Comparison of ENCODE assay signal across 17 cellular contexts in genomic region chr9:95084254-95084934, GRCh38.
DNase-seq lines count a peak whose midpoint lies in the region; ATAC-seq and TF ChIP-seq lines count a peak whose summit lies in the region.
"Had no signal": no experiment of that assay in that cellular context is flagged by ENCODE, and none has a peak within 500 bp of the region (broad histone marks: within the 10 kb centered on the region; RNA-seq: fewer than 3 reads in every experiment).

No MANE protein-coding gene starts in this region.

- intact Hi-C loops in Panc1 (cut with micrococcal nuclease; ENCODE audit: unreplicated experiment), result no loop called here

- BruUV-seq in Panc1 (replicated peaks; lab: Mats Ljungman, UMichigan), result TSS peak; percentile 50

- DNase-seq in Panc1 (ENCODE audit: low read depth, low spot score) (no peak), neural crest cell (ENCODE audit: low read depth, low spot score) (no peak), suprapubic skin (ENCODE audit: low spot score in 2 of 2) (peak in 1 of 2 donors; percentile 55), GF-D8 (lab: John Stamatoyannopoulos, UW) (no peak)
- DNase-seq in stimulated activated naive B cell treated with anti-CD40 and anti-IgM and Interleukin-4, amounts not matched to agents 10 μg/mL and 1 μg/mL and 100 μg/mL, for 72 hours, result no peak
- DNase-seq: activated CD4-positive, alpha-beta memory T cell treated with anti-CD3 and anti-CD28 coated beads for 36 hours; activated T-cell treated with anti-CD3 and anti-CD28 coated beads, Interleukin-2, amount 50 U/mL, for 48 hours; colonic mucosa; DMS153; NCI-H510A treated with DMSO at 0.1 percent for 48 hours; OCI-M1; small intestine had no signal

- H3K4me1 Mint-ChIP-seq in neural crest cell, result peaks cover 80% of the 10 kb centered on the region
- H3K4me1 Mint-ChIP-seq in stimulated activated naive B cell treated with anti-CD40 and anti-IgM and Interleukin-4, amounts not matched to agents 10 μg/mL and 1 μg/mL and 100 μg/mL, for 72 hours, result no peaks in the 10 kb centered on the region
- H3K4me1 Mint-ChIP-seq: B cell had no signal

- peaks cover 2% of the 10 kb centered on the region for H3K27me3 Mint-ChIP-seq in neural crest cell (ENCODE audit: low read depth)
- no peaks in the 10 kb centered on the region for H3K27me3 Mint-ChIP-seq in stimulated activated naive B cell treated with anti-CD40 and anti-IgM and Interleukin-4, amounts not matched to agents 10 μg/mL and 1 μg/mL and 100 μg/mL, for 72 hours
- H3K27me3 Mint-ChIP-seq: activated CD4-positive, alpha-beta memory T cell treated with anti-CD3 and anti-CD28 coated beads for 36 hours; B cell; natural killer cell treated with Interleukin-12 subunit alpha and Interleukin-12 subunit beta and Interleukin-15 and Interleukin-18, amount 100 ng/mL, for 72 hours had no signal

- CTCF ChIA-PET in Panc1 (lab: Charles Lee), result no interaction called here

- TF ChIP-seq POLR2A in suprapubic skin (IDR thresholded peaks at IDR 0.05), result no peak

- H3K27me3 ChIP-seq in Panc1 (ENCODE audit: control insufficient read depth, insufficient read depth, low read length), result no peaks in the 10 kb centered on the region
- no peaks in the 10 kb centered on the region for H3K27me3 ChIP-seq in suprapubic skin
- H3K27me3 ChIP-seq: colonic mucosa had no signal

- no peak overlapping the region for H3K4me3 ChIP-seq in Panc1 (ENCODE audit: low read depth in 2 of 2, low read length in 2 of 2)
- no peak overlapping the region for H3K4me3 ChIP-seq in suprapubic skin
- H3K4me3 ChIP-seq: colonic mucosa had no signal

- peak overlapping the region; percentile 25 for H3K4me3 Mint-ChIP-seq in neural crest cell
- no peak overlapping the region for H3K4me3 Mint-ChIP-seq in stimulated activated naive B cell treated with anti-CD40 and anti-IgM and Interleukin-4, amounts not matched to agents 10 μg/mL and 1 μg/mL and 100 μg/mL, for 72 hours
- H3K4me3 Mint-ChIP-seq: activated CD4-positive, alpha-beta memory T cell treated with anti-CD3 and anti-CD28 coated beads for 36 hours; B cell; natural killer cell treated with Interleukin-12 subunit alpha and Interleukin-12 subunit beta and Interleukin-15 and Interleukin-18, amount 100 ng/mL, for 72 hours had no signal

- 87% methylated on average over 18 of the region's 19 CpGs for WGBS in suprapubic skin

- in situ Hi-C loops in Panc1 (cut with HindIII; ENCODE audit: low pct_unique_long_range_greater_than_20kb, low sequenced_read_pairs), result no loop called here

- no peaks in the 10 kb centered on the region for H3K9me3 ChIP-seq in Panc1 (ENCODE audit: control insufficient read depth, insufficient read depth, low read depth, low read length)
- no peaks in the 10 kb centered on the region for H3K9me3 ChIP-seq in suprapubic skin
- H3K9me3 ChIP-seq: colonic mucosa had no signal

- TF ChIP-seq EP300 in suprapubic skin (IDR thresholded peaks at IDR 0.05), result no peak

- peak overlapping the region; percentile 70 for H3K27ac Mint-ChIP-seq in neural crest cell (ENCODE audit: unreplicated experiment)
- no peak overlapping the region for H3K27ac Mint-ChIP-seq in stimulated activated naive B cell treated with anti-CD40 and anti-IgM and Interleukin-4, amounts not matched to agents 10 μg/mL and 1 μg/mL and 100 μg/mL, for 72 hours
- H3K27ac Mint-ChIP-seq: activated CD4-positive, alpha-beta memory T cell treated with anti-CD3 and anti-CD28 coated beads for 36 hours; B cell; natural killer cell treated with Interleukin-12 subunit alpha and Interleukin-12 subunit beta and Interleukin-15 and Interleukin-18, amount 100 ng/mL, for 72 hours had no signal

- H3K36me3 Mint-ChIP-seq in neural crest cell (ENCODE audit: low read depth), result peaks cover 9% of the 10 kb centered on the region
- peaks cover 35 to 46% of the 10 kb centered on the region in 2 donors for H3K36me3 Mint-ChIP-seq in stimulated activated naive B cell treated with anti-CD40 and anti-IgM and Interleukin-4, amounts not matched to agents 10 μg/mL and 1 μg/mL and 100 μg/mL, for 72 hours
- H3K36me3 Mint-ChIP-seq: natural killer cell treated with Interleukin-12 subunit alpha and Interleukin-12 subunit beta and Interleukin-15 and Interleukin-18, amount 100 ng/mL, for 72 hours had no signal

- POLR2A ChIA-PET in Panc1 (lab: Charles Lee), result no interaction called here

- ATAC-seq in Panc1 (no peak), esophagus mucosa (peak; percentile 12), GM19324 (IDR thresholded peaks at IDR 0.05; ENCODE audit: low FRiP score, unreplicated experiment) (no peak), HG03342 (IDR thresholded peaks at IDR 0.05; ENCODE audit: unreplicated experiment) (no peak)
- no peak for ATAC-seq in stimulated activated naive B cell treated with anti-CD40 and anti-IgM and Interleukin-4, amounts not matched to agents 10 μg/mL and 1 μg/mL and 100 μg/mL, for 72 hours (replicated peaks)

- H3K36me3 ChIP-seq in Panc1 (ENCODE audit: control insufficient read depth, insufficient read depth, low read length) (no peaks in the 10 kb centered on the region; the same call in 1 of the 2 replicates), suprapubic skin (peaks cover 82% of the 10 kb centered on the region)

- TF ChIP-seq CTCF in Panc1 (IDR thresholded peaks at IDR 0.05), result no peak
- no peak for TF ChIP-seq CTCF in neural crest cell (conservative IDR thresholded peaks at IDR 0.05)
- no peak for TF ChIP-seq CTCF in suprapubic skin (IDR thresholded peaks at IDR 0.05)

- peaks cover 11% of the 10 kb centered on the region for H3K4me1 ChIP-seq in Panc1 (ENCODE audit: control insufficient read depth, insufficient read depth, low read length)
- peaks cover 42% of the 10 kb centered on the region for H3K4me1 ChIP-seq in suprapubic skin
- H3K4me1 ChIP-seq: colonic mucosa had no signal

- H3K27ac ChIP-seq in Panc1 (ENCODE audit: low read length) (no peak overlapping the region), suprapubic skin (peak overlapping the region; percentile 32)
- H3K27ac ChIP-seq: colonic mucosa had no signal

- H3K9me3 Mint-ChIP-seq in neural crest cell, result no peaks in the 10 kb centered on the region
- no peaks in the 10 kb centered on the region for H3K9me3 Mint-ChIP-seq in stimulated activated naive B cell treated with anti-CD40 and anti-IgM and Interleukin-4, amounts not matched to agents 10 μg/mL and 1 μg/mL and 100 μg/mL, for 72 hours
- H3K9me3 Mint-ChIP-seq: activated CD4-positive, alpha-beta memory T cell treated with anti-CD3 and anti-CD28 coated beads for 36 hours; natural killer cell treated with Interleukin-12 subunit alpha and Interleukin-12 subunit beta and Interleukin-15 and Interleukin-18, amount 100 ng/mL, for 72 hours had no signal
